In the genomic region with DNA sequence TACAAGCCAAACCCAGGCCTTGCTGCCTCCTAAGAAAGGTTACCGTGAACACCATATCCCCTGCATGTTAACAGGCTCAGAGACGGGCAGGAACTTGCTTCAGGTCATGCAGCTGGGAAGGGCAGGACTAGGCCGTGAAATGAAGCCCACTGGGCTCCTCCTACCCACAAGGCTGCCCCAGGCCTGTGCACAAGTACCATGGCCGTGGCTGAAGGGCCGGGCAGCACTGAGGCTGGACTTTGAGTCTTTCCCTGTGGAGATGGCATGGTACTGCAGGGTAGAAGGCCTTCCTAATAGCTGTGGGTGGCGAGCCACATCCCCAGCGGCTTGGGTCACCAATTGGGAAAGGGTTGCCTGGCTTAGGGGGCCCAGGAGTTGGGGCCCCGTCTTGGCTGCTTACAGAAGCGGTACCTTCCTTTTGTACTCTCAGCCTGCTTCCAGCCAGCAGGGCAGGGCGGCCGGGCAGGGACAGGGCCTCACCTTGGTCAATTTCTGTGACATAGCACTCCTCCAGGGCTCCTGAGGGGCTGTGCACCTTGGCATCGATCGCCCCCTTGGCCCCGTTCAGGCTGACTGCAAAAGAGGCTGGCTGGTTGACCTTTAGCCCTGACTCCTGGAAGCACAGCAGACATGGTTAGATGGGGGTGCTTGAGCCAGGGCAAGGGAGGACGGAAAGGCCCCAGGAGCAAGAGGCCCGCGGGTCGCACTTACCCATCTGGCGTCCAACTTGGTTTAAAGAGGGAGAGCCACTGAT, we compare ENCODE assay signal across 1 cellular context.
A peak's percentile ranks its signal among the peaks of the same experiment; 100 is the strongest.
TF ChIP-seq lines count a peak whose summit lies in the region.

No MANE protein-coding gene starts in this region.

TF ChIP-seq in K562, 482 proteins besides CTCF, POLR2A, EP300 and RAD21:
- TF ChIP-seq SRSF1 (IDR thresholded peaks at IDR 0.05; ENCODE audit: low read depth, low read length), result no peak
- peak; percentile 29 for TF ChIP-seq RBFOX2 (IDR thresholded peaks at IDR 0.05; ENCODE audit: low read depth, low read length)
